In genomic region chr2:199228887-199229819, GRCh38 we compare ENCODE assay signal across 8 cellular contexts.
DNase-seq lines count a peak whose midpoint lies in the region; ATAC-seq and TF ChIP-seq lines count a peak whose summit lies in the region.

No MANE protein-coding gene starts in this region.

- H3K9me3 Mint-ChIP-seq in activated T-helper 17 cell treated with anti-CD3 and anti-CD28 coated beads, Interleukin-2, amount 50 U/mL, for 72 hours = no peaks in the 10 kb centered on the region
- peaks cover under 1 to 14% of the 10 kb centered on the region in 2 donors for H3K9me3 Mint-ChIP-seq in stimulated activated naive CD8-positive, alpha-beta T cell treated with anti-CD3 and anti-CD28 coated beads, Interleukin-15, amount 100 ng/mL, for 72 hours

- H3K4ac ChIP-seq in IMR-90 (ENCODE audit: low read depth, low read length) = peak overlapping the region; percentile 76

- no peak overlapping the region; the same call in none of the 2 replicates for H2AK5ac ChIP-seq in IMR-90 (ENCODE audit: low read depth, low read length)

- H3K4me1 ChIP-seq in IMR-90 (ENCODE audit: control insufficient read depth, insufficient read depth, low read length) = no peaks in the 10 kb centered on the region; the same call in 1 of the 2 replicates
- H3K4me1 ChIP-seq in gastroesophageal sphincter = no peaks in the 10 kb centered on the region
- H3K4me1 ChIP-seq in ovary (ENCODE audit: insufficient read depth) = no peaks in the 10 kb centered on the region

- ATAC-seq in GM21528 (IDR thresholded peaks at IDR 0.05; ENCODE audit: low FRiP score, unreplicated experiment) = peak; percentile 71
- peak; percentile 94 for ATAC-seq in IMR-90 (ENCODE audit: low read depth)
- peak; percentile 95 for ATAC-seq in activated T-helper 17 cell treated with anti-CD3 and anti-CD28 coated beads, Interleukin-2, amount 50 U/mL, for 72 hours (replicated peaks)
- peak; percentile 90 for ATAC-seq in stimulated activated naive CD8-positive, alpha-beta T cell treated with anti-CD3 and anti-CD28 coated beads, Interleukin-15, amount 100 ng/mL, for 72 hours
- ATAC-seq in gastroesophageal sphincter = no peak

- 0 out of 2 replicates have a peak overlapping the region, but pooled peaks have one; percentile 15 for H4K91ac ChIP-seq in IMR-90 (ENCODE audit: insufficient read depth, low read depth, low read length)

- no TSS peak for BruUV-seq in IMR-90 (replicated peaks; lab: Mats Ljungman, UMichigan)

- peak overlapping the region; percentile 17; the same call in 1 of the 3 replicates for H2BK15ac ChIP-seq in IMR-90 (ENCODE audit: low read depth, low read length)

- no peak overlapping the region for H4K5ac ChIP-seq in IMR-90 (ENCODE audit: low read depth, low read length)

- TF ChIP-seq POLR2A in IMR-90 (IDR thresholded peaks at IDR 0.05; ENCODE audit: low read depth, low read length) = no peak
- no peak for TF ChIP-seq POLR2A in gastroesophageal sphincter (IDR thresholded peaks at IDR 0.05)
- TF ChIP-seq POLR2A in ovary (IDR thresholded peaks at IDR 0.05) = no peak

- H2AFZ ChIP-seq in IMR-90 (replicated peaks; ENCODE audit: low read length, poor library complexity) = peak overlapping the region; percentile 61

- H3K4me2 ChIP-seq in IMR-90 (ENCODE audit: low read depth, low read length) = no peak overlapping the region

- H2AK9ac ChIP-seq in IMR-90 (replicated peaks; ENCODE audit: low read depth, low read length, poor library complexity) = peak overlapping the region; percentile 44

- H2BK5ac ChIP-seq in IMR-90 (ENCODE audit: low read depth, low read length, poor library complexity, severe bottlenecking) = peak overlapping the region; percentile 27

- no peak overlapping the region for H3K14ac ChIP-seq in IMR-90 (replicated peaks; ENCODE audit: low read depth, low read length)

- H3K27me3 ChIP-seq in IMR-90 (ENCODE audit: control insufficient read depth, insufficient read depth, low read length) (no peaks in the 10 kb centered on the region), gastroesophageal sphincter (no peaks in the 10 kb centered on the region), ovary (no peaks in the 10 kb centered on the region)

- intact Hi-C loops in IMR-90 (cut with micrococcal nuclease) (loop anchor here (5.0 kb wide), 1 partner anchor 857 kb away; no protein-coding TSS in a partner anchor), ovary (cut with DNase I) (no loop called here)

- dilution Hi-C loops in IMR-90 (cut with HindIII; ENCODE audit: low sequenced_read_pairs, unreplicated experiment) = no loop called here

- H3K9me1 ChIP-seq in IMR-90 (ENCODE audit: insufficient read depth, low read length) = no peaks in the 10 kb centered on the region; the same call in 1 of the 2 replicates

- H3K27me3 Mint-ChIP-seq in activated T-helper 17 cell treated with anti-CD3 and anti-CD28 coated beads, Interleukin-2, amount 50 U/mL, for 72 hours = no peaks in the 10 kb centered on the region
- no peaks in the 10 kb centered on the region for H3K27me3 Mint-ChIP-seq in stimulated activated naive CD8-positive, alpha-beta T cell treated with anti-CD3 and anti-CD28 coated beads, Interleukin-15, amount 100 ng/mL, for 72 hours

- H3K79me1 ChIP-seq in IMR-90 (ENCODE audit: low read depth in 1 of 2, low read length in 2 of 2) = no peaks in the 10 kb centered on the region

- peak; percentile 12; the same call in 1 of the 2 replicates for TF ChIP-seq RAD21 in IMR-90 (IDR thresholded peaks at IDR 0.05; ENCODE audit: low read length)

- no peak overlapping the region for H3K18ac ChIP-seq in IMR-90 (ENCODE audit: low read depth, low read length)

- WGBS in IMR-90 (ENCODE audit: extremely low coverage in 2 of 2, insufficient read length in 1 of 2), 2 experiments = 95% methylated on average over 3 of the region's 19 CpGs; no CpG with 5 or more reads in 1 of the 2 experiments
- 85 to 94% methylated on average over 3 to 9 of the region's 19 CpGs for WGBS in gastroesophageal sphincter (ENCODE audit: low coverage in 1 of 2), 2 donors
- WGBS in ovary, 3 donors = 87 to 92% (median 89%) methylated on average over 19 of the region's 19 CpGs

- no peaks in the 10 kb centered on the region for H4K20me1 ChIP-seq in IMR-90 (ENCODE audit: insufficient read depth, low read length)

- no peaks in the 10 kb centered on the region for H3K9me3 ChIP-seq in IMR-90 (ENCODE audit: control insufficient read depth, insufficient read depth, low read length)
- H3K9me3 ChIP-seq in gastroesophageal sphincter = peaks cover 0 to 18% (median 0%) of the 10 kb centered on the region in 3 donors
- no peaks in the 10 kb centered on the region for H3K9me3 ChIP-seq in ovary

- H4K8ac ChIP-seq in IMR-90 (ENCODE audit: low read depth in 2 of 2, low read length in 2 of 2) = peak overlapping the region in 1 of 2 experiments; percentile 23; a peak in 1 of 4 replicates

- DNase-seq in GM04504 (ENCODE audit: low read depth) = peak; percentile 91
- peak; percentile 97 for DNase-seq in IMR-90
- peak; percentile 20 to 31 for DNase-seq in stimulated activated naive CD8-positive, alpha-beta T cell treated with anti-CD3 and anti-CD28 coated beads, Interleukin-15, amount 100 ng/mL, for 72 hours
- DNase-seq in NCI-H146 (lab: John Stamatoyannopoulos, UW) = no peak
- DNase-seq in ovary = no peak

- TF ChIP-seq EP300 in gastroesophageal sphincter (IDR thresholded peaks at IDR 0.05) (no peak), ovary (IDR thresholded peaks at IDR 0.05) (no peak)

- in situ Hi-C loops in IMR-90 (cut with MboI; ENCODE audit: low sequenced_read_pairs) = no loop called here

- TF ChIP-seq CTCF in IMR-90 (conservative IDR thresholded peaks at IDR 0.05; ENCODE audit: low read depth, low read length) (no peak), gastroesophageal sphincter (IDR thresholded peaks at IDR 0.05) (no peak), ovary (IDR thresholded peaks at IDR 0.05) (no peak)

- no peak overlapping the region for H3K9ac ChIP-seq in IMR-90 (ENCODE audit: low read depth, low read length)

- H2BK120ac ChIP-seq in IMR-90 (ENCODE audit: low read depth, low read length) = peak overlapping the region; percentile 65; the same call in 1 of the 2 replicates

- CTCF ChIA-PET in IMR-90 (lab: Yijun Ruan, JAX) = no interaction called here

- H3K36me3 Mint-ChIP-seq in activated T-helper 17 cell treated with anti-CD3 and anti-CD28 coated beads, Interleukin-2, amount 50 U/mL, for 72 hours (ENCODE audit: low read depth) = no peaks in the 10 kb centered on the region

- POLR2A ChIA-PET in IMR-90 (lab: Charles Lee; ENCODE audit: unreplicated experiment) = no interaction called here

- H3K4me3 ChIP-seq in IMR-90 (ENCODE audit: insufficient read depth, low read depth, low read length) = no peak overlapping the region
- H3K4me3 ChIP-seq in gastroesophageal sphincter = no peak overlapping the region
- H3K4me3 ChIP-seq in ovary = no peak overlapping the region

- peak overlapping the region; percentile 68 for H3K27ac Mint-ChIP-seq in activated T-helper 17 cell treated with anti-CD3 and anti-CD28 coated beads, Interleukin-2, amount 50 U/mL, for 72 hours
- no peak overlapping the region for H3K27ac Mint-ChIP-seq in stimulated activated naive CD8-positive, alpha-beta T cell treated with anti-CD3 and anti-CD28 coated beads, Interleukin-15, amount 100 ng/mL, for 72 hours

- H3K4me3 Mint-ChIP-seq in activated T-helper 17 cell treated with anti-CD3 and anti-CD28 coated beads, Interleukin-2, amount 50 U/mL, for 72 hours = peak overlapping the region; percentile 34
- H3K4me3 Mint-ChIP-seq in stimulated activated naive CD8-positive, alpha-beta T cell treated with anti-CD3 and anti-CD28 coated beads, Interleukin-15, amount 100 ng/mL, for 72 hours = no peak overlapping the region

- no peaks in the 10 kb centered on the region for H3K36me3 ChIP-seq in IMR-90 (ENCODE audit: control insufficient read depth, insufficient read depth, low read length)
- H3K36me3 ChIP-seq in gastroesophageal sphincter = no peaks in the 10 kb centered on the region
- H3K36me3 ChIP-seq in ovary = no peaks in the 10 kb centered on the region

- H3K4me1 Mint-ChIP-seq in activated T-helper 17 cell treated with anti-CD3 and anti-CD28 coated beads, Interleukin-2, amount 50 U/mL, for 72 hours = no peaks in the 10 kb centered on the region
- no peaks in the 10 kb centered on the region for H3K4me1 Mint-ChIP-seq in stimulated activated naive CD8-positive, alpha-beta T cell treated with anti-CD3 and anti-CD28 coated beads, Interleukin-15, amount 100 ng/mL, for 72 hours

- H3K27ac ChIP-seq in IMR-90 (ENCODE audit: insufficient read depth, low read length) = no peak overlapping the region
- H3K27ac ChIP-seq in gastroesophageal sphincter = no peak overlapping the region
- no peak overlapping the region for H3K27ac ChIP-seq in ovary

- H3K23ac ChIP-seq in IMR-90 (ENCODE audit: low read depth, low read length) = no peak overlapping the region

- no peak overlapping the region for H3K56ac ChIP-seq in IMR-90 (ENCODE audit: extremely low read depth, insufficient read depth, low read length)

- H2BK20ac ChIP-seq in IMR-90 (ENCODE audit: low read depth, low read length) = peak overlapping the region; percentile 55; the same call in 1 of the 2 replicates

TF ChIP-seq in IMR-90, 13 proteins besides CTCF, POLR2A, EP300 and RAD21 (continues in another document):
- no peak for TF ChIP-seq ELK1 (IDR thresholded peaks at IDR 0.05; ENCODE audit: borderline replicate concordance, low read depth, low read length)
- no peak for TF ChIP-seq MAFK (IDR thresholded peaks at IDR 0.05; ENCODE audit: low read depth, low read length)
- TF ChIP-seq USF2 (IDR thresholded peaks at IDR 0.05; ENCODE audit: low read depth, low read length) = no peak
- no peak for TF ChIP-seq CHD1 (IDR thresholded peaks at IDR 0.05; ENCODE audit: low read depth, low read length)
- TF ChIP-seq RFX5 (IDR thresholded peaks at IDR 0.05; ENCODE audit: low read depth, low read length) = no peak
- TF ChIP-seq FOS (IDR thresholded peaks at IDR 0.05; ENCODE audit: low read depth, low read length) = peak; percentile 81
- no peak; the same call in 1 of the 2 replicates for TF ChIP-seq MAZ (IDR thresholded peaks at IDR 0.05; ENCODE audit: borderline replicate concordance, low read depth, low read length)

Comparison
In these comparisons a context has a peak if more than half of its experiments do, and no peak if none do; other contexts are left out.
1. DNase-seq: peak in GM04504 (single experiment), IMR-90 (single experiment) and stimulated activated naive CD8-positive, alpha-beta T cell treated with anti-CD3 and anti-CD28 coated beads, Interleukin-15, amount 100 ng/mL, for 72 hours (2 of 2); none in NCI-H146 (single experiment) and ovary (0 of 5).